Comparison of ENCODE assay signal across 30 cellular contexts in genomic region chr17:72360386-72360940, GRCh38.
"Had no signal": no experiment of that assay in that cellular context is flagged by ENCODE, and none has a peak within 500 bp of the region (broad histone marks: within the 10 kb centered on the region; RNA-seq: fewer than 3 reads in every experiment).

No MANE protein-coding gene starts in this region.

- H3K36me3 ChIP-seq: breast epithelium, MG63 had no signal

- H3K4me3 Mint-ChIP-seq: activated CD4-positive, alpha-beta memory T cell treated with anti-CD3 and anti-CD28 coated beads for 36 hours; activated CD4-positive, alpha-beta T cell treated with anti-CD3 and anti-CD28 coated beads, Interleukin-2, amount 10 ng/mL, durations not matched to agents 7 days and 5 days; activated naive CD4-positive, alpha-beta T cell treated with anti-CD3 and anti-CD28 coated beads, Interleukin-2, amount 10 ng/mL, durations not matched to agents 7 days and 5 days; activated naive CD8-positive, alpha-beta T cell treated with anti-CD3 and anti-CD28 coated beads for 36 hours; activated T-cell treated with anti-CD3 and anti-CD28 coated beads, Interleukin-2, amount 50 U/mL, for 4 hours had no signal

- H3K9ac ChIP-seq: SK-N-SH had no signal

- H3K27ac Mint-ChIP-seq: activated CD4-positive, alpha-beta memory T cell treated with anti-CD3 and anti-CD28 coated beads for 36 hours; activated CD4-positive, alpha-beta T cell treated with anti-CD3 and anti-CD28 coated beads, Interleukin-2, amount 10 ng/mL, durations not matched to agents 7 days and 5 days; activated naive CD4-positive, alpha-beta T cell treated with anti-CD3 and anti-CD28 coated beads, Interleukin-2, amount 10 ng/mL, durations not matched to agents 7 days and 5 days; activated naive CD8-positive, alpha-beta T cell treated with anti-CD3 and anti-CD28 coated beads for 36 hours had no signal

- H3K9me3 ChIP-seq: breast epithelium, SK-N-SH had no signal

- H3K27ac ChIP-seq: breast epithelium, VCaP had no signal

- H3K36me3 Mint-ChIP-seq: activated CD4-positive, alpha-beta memory T cell treated with anti-CD3 and anti-CD28 coated beads for 36 hours; activated naive CD4-positive, alpha-beta T cell treated with anti-CD3 and anti-CD28 coated beads, Interleukin-2, amount 10 ng/mL, durations not matched to agents 7 days and 5 days; activated naive CD8-positive, alpha-beta T cell treated with anti-CD3 and anti-CD28 coated beads for 36 hours had no signal

- H3K4me3 ChIP-seq: breast epithelium, MG63 had no signal

- H3K27me3 ChIP-seq: breast epithelium, MG63 had no signal

- ATAC-seq: activated T-cell treated with anti-CD3 and anti-CD28 coated beads, Interleukin-2, amount 50 U/mL, for 4 hours; Panc1; Right ventricle myocardium inferior had no signal

- DNase-seq: activated CD4-positive, alpha-beta memory T cell treated with anti-CD3 and anti-CD28 coated beads for 36 hours; activated CD4-positive, alpha-beta T cell treated with anti-CD3 and anti-CD28 coated beads, Interleukin-2, amount 10 ng/mL, durations not matched to agents 7 days and 5 days; activated CD4-positive, CD25-positive, alpha-beta regulatory T cell; activated CD8-positive, alpha-beta memory T cell treated with anti-CD3 and anti-CD28 coated beads for 24 hours; activated gamma-delta T cell treated with Interleukin-2 at 50 U/mL for 16 hours; activated naive CD4-positive, alpha-beta T cell treated with anti-CD3 and anti-CD28 coated beads, Interleukin-2, amount 10 ng/mL, durations not matched to agents 7 days and 5 days; activated naive CD8-positive, alpha-beta T cell treated with anti-CD3 and anti-CD28 coated beads for 36 hours; activated T-cell treated with anti-CD3 and anti-CD28 coated beads, Interleukin-2, amount 50 U/mL, for 4 hours; anterior cingulate cortex; caudate nucleus; MV-4-11; NCI-H1092 treated with DMSO at 0.1 percent for 48 hours; NCI-H1417 treated with DMSO at 0.1 percent for 48 hours; NCI-H1694; NCI-H2029; NCI-H2107; NCI-H2171 treated with DMSO at 0.1 percent for 48 hours; NCI-H345; NCI-H510A; NCI-H69; NK-92 treated with Interleukin-12 subunit alpha and Interleukin-12 subunit beta, amount 100 ng/mL, for 24 hours; OCI-M1; RPMI8226; SK-N-SH; T-helper 1 cell had no signal

- H3K27me3 Mint-ChIP-seq: activated CD4-positive, alpha-beta T cell treated with anti-CD3 and anti-CD28 coated beads, Interleukin-2, amount 10 ng/mL, durations not matched to agents 7 days and 5 days had no signal

- H3K4me1 Mint-ChIP-seq: activated CD4-positive, alpha-beta T cell treated with anti-CD3 and anti-CD28 coated beads, Interleukin-2, amount 10 ng/mL, durations not matched to agents 7 days and 5 days; activated naive CD4-positive, alpha-beta T cell treated with anti-CD3 and anti-CD28 coated beads, Interleukin-2, amount 10 ng/mL, durations not matched to agents 7 days and 5 days; activated naive CD8-positive, alpha-beta T cell treated with anti-CD3 and anti-CD28 coated beads for 36 hours had no signal

- H3K4me1 ChIP-seq: breast epithelium had no signal

- H3K4me2 ChIP-seq: SK-N-SH had no signal
